In the genomic region with DNA sequence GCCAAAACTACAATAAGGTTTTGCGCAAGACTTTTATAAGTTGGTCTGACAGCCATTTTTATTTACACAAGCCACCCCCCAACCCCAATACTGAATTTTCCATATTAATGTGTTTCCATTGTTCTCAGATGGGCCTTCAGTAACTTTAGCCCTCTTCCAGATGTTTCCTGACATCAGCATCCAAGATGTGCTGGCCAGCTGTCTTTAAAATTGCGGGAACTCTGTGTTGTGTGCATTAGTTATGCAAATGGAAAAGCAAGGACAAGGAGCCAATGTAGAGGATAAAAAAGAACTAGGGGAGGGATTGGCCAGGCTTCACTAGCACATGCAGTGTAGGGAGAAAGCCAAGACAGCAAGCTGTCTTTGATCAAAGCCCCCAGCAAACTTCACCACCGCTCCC, we compare ENCODE assay signal across 1 cellular context.
TF ChIP-seq lines count a peak whose summit lies in the region.

No MANE protein-coding gene starts in this region.

TF ChIP-seq in endothelial cell of umbilical vein, 7 proteins besides CTCF, POLR2A, EP300 and RAD21:
- TF ChIP-seq EZH2 (IDR thresholded peaks at IDR 0.05; ENCODE audit: borderline replicate concordance, low read depth, low read length, severe bottlenecking) (no peak), POLR2AphosphoS5 (IDR thresholded peaks at IDR 0.05; ENCODE audit: insufficient read depth, low read depth, low read length) (no peak), MYC (IDR thresholded peaks at IDR 0.05; ENCODE audit: low read depth, low read length) (no peak), FOS (IDR thresholded peaks at IDR 0.05; ENCODE audit: borderline replicate concordance, insufficient read depth, low read length) (no peak), JUN (IDR thresholded peaks at IDR 0.05; ENCODE audit: borderline replicate concordance, insufficient read depth, insufficient read length, low read depth) (no peak), GATA2 (IDR thresholded peaks at IDR 0.05; ENCODE audit: insufficient read depth, insufficient read length, low read depth, low read length) (no peak)
- TF ChIP-seq, protein P1, sequence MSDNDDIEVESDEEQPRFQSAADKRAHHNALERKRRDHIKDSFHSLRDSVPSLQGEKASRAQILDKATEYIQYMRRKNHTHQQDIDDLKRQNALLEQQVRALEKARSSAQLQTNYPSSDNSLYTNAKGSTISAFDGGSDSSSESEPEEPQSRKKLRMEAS (IDR thresholded peaks at IDR 0.05; ENCODE audit: insufficient read depth, insufficient read length) = no peak
